In the genomic region with DNA sequence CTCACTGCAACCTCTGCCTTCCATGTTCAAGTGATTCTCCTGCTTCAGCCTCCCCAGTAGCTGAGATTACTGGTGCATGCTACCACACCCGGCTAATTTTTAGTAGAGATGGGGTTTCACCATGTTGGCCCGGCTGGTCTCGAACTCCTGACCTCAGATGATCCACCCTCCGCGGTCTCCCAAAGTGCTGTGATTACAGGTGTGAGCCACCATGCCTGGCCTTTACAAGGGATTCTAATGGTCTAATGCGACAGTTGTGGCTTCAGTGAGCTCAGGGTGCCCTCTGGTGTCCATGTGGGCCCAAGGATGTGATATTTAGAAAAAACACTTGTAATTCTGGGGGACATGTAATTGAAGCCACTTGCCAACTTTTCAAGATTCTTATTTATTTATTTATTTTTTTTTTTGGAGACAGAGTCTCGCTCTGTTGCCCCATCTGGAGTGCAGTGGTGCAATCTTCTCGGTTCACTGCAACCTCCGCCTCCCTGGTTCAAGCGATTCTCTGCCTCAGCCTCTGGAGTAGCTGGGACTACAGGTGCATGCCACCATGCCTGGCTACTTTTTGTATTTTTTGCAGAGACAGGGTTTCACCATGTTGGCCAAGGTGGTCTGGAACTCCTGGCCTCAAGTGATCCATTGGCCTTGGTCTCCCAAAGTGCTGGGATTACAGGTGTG, we compare ENCODE assay signal across 8 cellular contexts. TPM values are rescaled to one million over a fixed set of nuclear protein-coding genes. Genes with fewer than 3 reads are reported as not detected.
DNase-seq lines count a peak whose midpoint lies in the region; ATAC-seq and TF ChIP-seq lines count a peak whose summit lies in the region.
"Not testable (repeated sequence)": the region's sequence is repeated elsewhere in the genome, so short reads cannot be mapped to it uniquely, and the experiment has no call there.

No MANE protein-coding gene starts in this region.

- H3K4me3 ChIP-seq in AG09309 (ENCODE audit: control insufficient read depth, low read depth, low read length); spleen: not testable (repeated sequence)

- H3K4me1 ChIP-seq in spleen, result peaks cover 3 to 31% (median 18%) of the 10 kb centered on the region in 6 donors

- H3K27ac ChIP-seq in spleen, result not testable (repeated sequence)

- not testable (repeated sequence) for H3K9me3 ChIP-seq in spleen

- TF ChIP-seq POLR2A in spleen (IDR thresholded peaks at IDR 0.05), result not testable (repeated sequence)

- peaks cover 0 to 22% (median 0%) of the 10 kb centered on the region in 6 donors for H3K36me3 ChIP-seq in spleen

- peak; percentile 48 for ATAC-seq in left colon

- intact Hi-C loops in left colon (cut with DNase I, micrococcal nuclease) (loop anchor here (2.0 to 5.0 kb wide), 2 partner anchors 55 to 56 kb away; partner anchors contain the start of gene PSORS1C2 (in 1 of the 2)), spleen (cut with DNase I; ENCODE audit: low total_unique reads) (loop anchor here (2.0 kb wide), 1 partner anchor 56 kb away; no protein-coding TSS in a partner anchor)

- 53 to 67% (median 59%) methylated on average over 10 of the region's 10 CpGs for WGBS in spleen, 5 donors

- in situ Hi-C loops in GM13977 (cut with MboI; ENCODE audit: low pct_unique_long_range_greater_than_20kb, low sequenced_read_pairs, unreplicated experiment), result loop anchor here (5.0 kb wide), 2 partner anchors 55 to 175 kb away; partner anchors contain the start of gene PSORS1C2

- not testable (repeated sequence) for DNase-seq in AG09309 (ENCODE audit: low read depth)
- peak; percentile 42 for DNase-seq in GM13977 (ENCODE audit: low spot score)
- DNase-seq in NCI-H146 treated with DMSO at 0.1 percent for 48 hours (lab: John Stamatoyannopoulos, UW; ENCODE audit: unreplicated experiment), result peak; percentile 39
- DNase-seq in SHP77 (lab: John Stamatoyannopoulos, UW), result peak; percentile 26 to 63
- peak; percentile 49 for DNase-seq in activated T-cell treated with anti-CD3 and anti-CD28 coated beads for 24 hours (ENCODE audit: low read depth)
- peak; percentile 28 for DNase-seq in effector CD8-positive, alpha-beta T cell (lab: John Stamatoyannopoulos, UW)
- DNase-seq in left colon, result peak; percentile 65 to 84
- peak; percentile 78 for DNase-seq in spleen

- H3K27me3 ChIP-seq in spleen (replicated peaks in 1 of 7), result not testable (repeated sequence)

- peak; percentile 77 for TF ChIP-seq CTCF in AG09309 (IDR thresholded peaks at IDR 0.05; ENCODE audit: control insufficient read depth, insufficient read depth, low read depth, low read length, missing control alignments)
- peak; percentile 78 for TF ChIP-seq CTCF in GM13977 (IDR thresholded peaks at IDR 0.05; ENCODE audit: extremely low read depth, insufficient read depth, missing control alignments)
- TF ChIP-seq CTCF in spleen (IDR thresholded peaks at IDR 0.05 in 8 of 11, conservative IDR thresholded peaks at IDR 0.05 in 3 of 11), result peak; percentile 20 to 78 (median 56)

RNA-seq across cellular contexts. Expression of gene POU5F1, which starts 22.1 kb away (rescaled TPM):
- 1 to 10 TPM; 1.8 to 6.3 TPM for total RNA-seq in left colon
- 1 to 10 TPM in 5 of 7 donors, under 1 TPM in 2; 0.57 to 3.7 (median 1.3) TPM for total RNA-seq in spleen
- 1 to 10 TPM; 1.2 to 3.2 (median 2.7) TPM for polyA plus RNA-seq in spleen

RNA-seq across cellular contexts. Expression of gene TCF19, which starts 34.2 kb away (rescaled TPM):
- total RNA-seq in left colon, result 1 to 10 TPM; 4.2 to 7.1 TPM
- total RNA-seq in spleen, result 10 to 100 TPM in 4 of 7 donors, 1 to 10 TPM in 3; 6.6 to 12.6 (median 10.2) TPM
- 1 to 10 TPM; 6.2 to 9.8 (median 7.1) TPM for polyA plus RNA-seq in spleen

RNA-seq across cellular contexts. Expression of gene CCHCR1, which starts 35.0 kb away (rescaled TPM):
- total RNA-seq in left colon, result 10 to 100 TPM; 24.3 to 39.0 TPM
- total RNA-seq in spleen, result 10 to 100 TPM in 6 of 7 donors, 1 to 10 TPM in 1; 7.7 to 22.5 (median 17.8) TPM
- polyA plus RNA-seq in spleen, result 10 to 100 TPM; 11.1 to 15.2 (median 11.7) TPM

RNA-seq across cellular contexts. Expression of gene PSORS1C2, which starts 53.7 kb away (rescaled TPM):
- total RNA-seq in left colon (not detected), spleen (not detected)
- not detected for polyA plus RNA-seq in spleen
